8 cellular contexts compared by ENCODE assay signal in the genomic region with DNA sequence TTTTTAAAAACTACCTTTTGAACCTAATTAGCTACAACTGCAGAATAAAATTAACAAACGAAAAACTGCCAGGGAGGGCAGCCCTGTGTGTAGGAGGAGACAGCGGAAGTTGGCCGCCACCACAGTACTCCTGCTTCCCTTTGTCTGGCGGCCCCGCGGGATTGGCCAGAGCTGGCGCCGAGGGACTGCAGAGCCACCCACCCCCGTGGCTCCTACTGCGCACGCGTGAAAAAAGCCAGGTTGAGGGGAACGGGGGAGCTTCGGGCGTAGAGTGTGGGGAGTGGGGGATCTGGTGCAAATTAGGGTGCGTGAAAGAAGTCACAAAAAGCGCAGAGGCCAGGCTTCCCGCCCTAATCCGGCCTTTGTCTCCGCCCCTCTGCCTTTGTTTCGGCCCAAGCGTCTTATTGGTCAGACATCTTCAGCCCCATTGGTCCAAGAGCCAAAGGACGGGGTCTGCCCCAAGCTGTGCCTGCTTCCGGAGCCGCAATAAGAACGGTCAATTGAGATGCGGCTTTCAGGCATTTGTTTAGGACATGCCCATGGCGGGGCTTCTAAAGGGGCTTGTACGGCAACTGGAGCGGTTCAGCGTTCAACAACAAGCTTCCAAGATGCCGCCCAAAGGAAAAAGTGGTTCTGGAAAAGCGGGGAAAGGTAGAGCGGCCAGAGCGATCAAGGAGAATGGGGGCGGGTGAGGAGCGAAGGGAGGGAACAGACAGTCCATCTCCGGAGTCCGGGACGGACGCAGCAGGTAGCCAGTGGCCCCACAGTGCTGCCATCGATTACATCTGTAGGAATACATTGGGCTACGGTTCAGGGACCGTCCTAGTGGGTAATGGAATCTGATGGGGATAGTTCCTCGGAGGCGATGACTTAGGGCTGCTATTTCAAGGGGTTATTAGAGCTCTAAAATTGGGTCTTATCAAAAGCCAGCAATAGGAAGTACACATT. TPM values are rescaled to one million over a fixed set of nuclear protein-coding genes. Genes with fewer than 3 reads are reported as not detected.
DNase-seq lines count a peak whose midpoint lies in the region; ATAC-seq and TF ChIP-seq lines count a peak whose summit lies in the region.

TSS of gene PIN4 (plus strand) at position 580 of the 948 bp plus-strand sequence. CDS start at position 609, 29 bp downstream.

- H2BK20ac ChIP-seq in IMR-90 (ENCODE audit: low read depth, low read length): no peak within 1 kb of the TSS

- BruUV-seq in IMR-90 (replicated peaks; lab: Mats Ljungman, UMichigan) (no TSS peak), OCI-LY7 (replicated peaks; lab: Mats Ljungman, UMichigan) (no TSS peak)

- peak; percentile 57; the same call in 1 of the 2 replicates for TF ChIP-seq POLR2A in IMR-90 (IDR thresholded peaks at IDR 0.05; ENCODE audit: low read depth, low read length)

- H3K27ac ChIP-seq in IMR-90 (ENCODE audit: insufficient read depth, low read length) (peak within 1 kb of the TSS; percentile 72), OCI-LY7 (ENCODE audit: low read depth, low read length, poor library complexity, severe bottlenecking) (peak within 1 kb of the TSS; percentile 89), epithelial cell of prostate (peak within 1 kb of the TSS; percentile 67)

- in situ Hi-C loops in IMR-90 (cut with MboI; ENCODE audit: low sequenced_read_pairs): no loop called here

- DNase-seq in DMS 273 (lab: John Stamatoyannopoulos, UW; ENCODE audit: unreplicated experiment) (peak; percentile 98), IMR-90 (peak; percentile 97), OCI-LY7 (ENCODE audit: low spot score) (peak; percentile 94), activated T-cell treated with anti-CD3 and anti-CD28 coated beads for 24 hours (ENCODE audit: low read depth) (peak; percentile 72), epithelial cell of prostate (ENCODE audit: low read depth, low spot score) (peak; percentile 80), mucosa of descending colon (peak; percentile 91 to 93 (median 92))
- peak; percentile 70 for DNase-seq in stimulated activated CD8-positive, alpha-beta memory T cell treated with anti-CD3 and anti-CD28 coated beads, Interleukin-4, amount 100 ng/mL, for 24 hours (ENCODE audit: low read depth)

- ATAC-seq in GM21529 (IDR thresholded peaks at IDR 0.05; ENCODE audit: unreplicated experiment): peak; percentile 96
- ATAC-seq in IMR-90 (ENCODE audit: low read depth): peak; percentile 98
- peak; percentile 98 for ATAC-seq in mucosa of descending colon

- H4K5ac ChIP-seq in IMR-90 (ENCODE audit: low read depth, low read length): peak within 1 kb of the TSS; percentile 77

- 15% methylated on average over 20 of the region's 46 CpGs; no CpG with 5 or more reads in 1 of the 2 experiments for WGBS in IMR-90 (ENCODE audit: extremely low coverage in 2 of 2, insufficient read length in 1 of 2), 2 experiments

- H3K4me1 ChIP-seq in IMR-90 (ENCODE audit: control insufficient read depth, insufficient read depth, low read length): peaks cover 2% of the 10 kb centered on the region
- peaks cover 22% of the 10 kb centered on the region for H3K4me1 ChIP-seq in OCI-LY7 (ENCODE audit: insufficient read depth, low read length, poor library complexity, severe bottlenecking)
- H3K4me1 ChIP-seq in mucosa of descending colon (ENCODE audit: low read depth): no peaks in the 10 kb centered on the region

- no peak for TF ChIP-seq CTCF in IMR-90 (conservative IDR thresholded peaks at IDR 0.05; ENCODE audit: low read depth, low read length)
- no peak for TF ChIP-seq CTCF in OCI-LY7 (conservative IDR thresholded peaks at IDR 0.05; ENCODE audit: low read length)
- TF ChIP-seq CTCF in mucosa of descending colon (IDR thresholded peaks at IDR 0.05): no peak

- H3K14ac ChIP-seq in IMR-90 (replicated peaks; ENCODE audit: low read depth, low read length): peak within 1 kb of the TSS; percentile 72

- H2AK5ac ChIP-seq in IMR-90 (ENCODE audit: low read depth, low read length): peak within 1 kb of the TSS; percentile 80

- CTCF ChIA-PET in IMR-90 (lab: Yijun Ruan, JAX) (interaction anchor here (0.8 kb wide), 1 partner anchor 60 kb away, joined by 3 read pairs; no protein-coding TSS in a partner anchor), OCI-LY7 (lab: Charles Lee; ENCODE audit: unreplicated experiment) (interaction anchor here (0.6 kb wide), 1 partner anchor 141 kb away, joined by 3 read pairs; no protein-coding TSS in a partner anchor)

- H2BK15ac ChIP-seq in IMR-90 (ENCODE audit: low read depth, low read length): no peak within 1 kb of the TSS

- H3K36me3 ChIP-seq in IMR-90 (ENCODE audit: control insufficient read depth, insufficient read depth, low read length) (no peaks in the 10 kb centered on the region), OCI-LY7 (ENCODE audit: insufficient read depth, low read length) (no peaks in the 10 kb centered on the region), mucosa of descending colon (ENCODE audit: low read depth) (no peaks in the 10 kb centered on the region)

- H2AFZ ChIP-seq in IMR-90 (replicated peaks; ENCODE audit: low read length, poor library complexity): peak within 1 kb of the TSS; percentile 95
- peak within 1 kb of the TSS; percentile 95 for H2AFZ ChIP-seq in OCI-LY7 (ENCODE audit: low read length)

- H2BK5ac ChIP-seq in IMR-90 (ENCODE audit: low read depth, low read length, poor library complexity, severe bottlenecking): peak within 1 kb of the TSS; percentile 70

- H3K23ac ChIP-seq in IMR-90 (ENCODE audit: low read depth, low read length): peak within 1 kb of the TSS; percentile 77; the same call in 1 of the 2 replicates

- peak within 1 kb of the TSS; percentile 6; the same call in 1 of the 2 replicates for H3K18ac ChIP-seq in IMR-90 (ENCODE audit: low read depth, low read length)

- H3K9ac ChIP-seq in IMR-90 (ENCODE audit: low read depth, low read length): peak within 1 kb of the TSS; percentile 86

- intact Hi-C loops in IMR-90 (cut with micrococcal nuclease) (loop anchor here (2.0 kb wide), 1 partner anchor 163 kb away; no protein-coding TSS in a partner anchor), OCI-LY7 (cut with micrococcal nuclease; ENCODE audit: unreplicated experiment) (loop anchor here (2.0 kb wide), 1 partner anchor 57 kb away; the partner anchor contains the start of gene ERCC6L), mucosa of descending colon (cut with DNase I, micrococcal nuclease) (no loop called here)

- peaks cover 7% of the 10 kb centered on the region; the same call in 1 of the 2 replicates for H3K27me3 ChIP-seq in IMR-90 (ENCODE audit: control insufficient read depth, insufficient read depth, low read length)

- no peak for TF ChIP-seq RAD21 in IMR-90 (IDR thresholded peaks at IDR 0.05; ENCODE audit: low read length)

- H3K79me1 ChIP-seq in IMR-90 (ENCODE audit: low read depth in 1 of 2, low read length in 2 of 2): peaks cover 8 to 21% of the 10 kb centered on the region in 2 experiments

- H4K8ac ChIP-seq in IMR-90 (ENCODE audit: low read depth in 2 of 2, low read length in 2 of 2): peak within 1 kb of the TSS; percentile 92 to 93

- peak within 1 kb of the TSS; percentile 65; the same call in 1 of the 2 replicates for H4K91ac ChIP-seq in IMR-90 (ENCODE audit: insufficient read depth, low read depth, low read length)

- H3K9me2 ChIP-seq in OCI-LY7 (ENCODE audit: insufficient read depth, low read length): no peaks in the 10 kb centered on the region

- H3K56ac ChIP-seq in IMR-90 (ENCODE audit: extremely low read depth, insufficient read depth, low read length): peak within 1 kb of the TSS; percentile 81

- peak within 1 kb of the TSS; percentile 74 for H3K4ac ChIP-seq in IMR-90 (ENCODE audit: low read depth, low read length)

- peak within 1 kb of the TSS; percentile 87 for H3K4me3 ChIP-seq in IMR-90 (ENCODE audit: insufficient read depth, low read depth, low read length)
- H3K4me3 ChIP-seq in OCI-LY7 (ENCODE audit: low read depth, low read length, poor library complexity, severe bottlenecking): peak within 1 kb of the TSS; percentile 99
- peak within 1 kb of the TSS; percentile 26 for H3K4me3 ChIP-seq in mucosa of descending colon

- H4K20me1 ChIP-seq in IMR-90 (ENCODE audit: insufficient read depth, low read length) (no peaks in the 10 kb centered on the region), OCI-LY7 (ENCODE audit: insufficient read depth, low read length) (no peaks in the 10 kb centered on the region)

- POLR2A ChIA-PET in IMR-90 (lab: Charles Lee; ENCODE audit: unreplicated experiment) (no interaction called here), OCI-LY7 (lab: Charles Lee) (interaction anchor here (0.6 to 1.4 kb wide), 10 partner anchors 8 to 1612 kb away, joined by 3 to 8 read pairs (median 4); partner anchors contain the start of genes ERCC6L and RPS4X)

- dilution Hi-C loops in IMR-90 (cut with HindIII; ENCODE audit: low sequenced_read_pairs, unreplicated experiment): no loop called here

- H3K9me1 ChIP-seq in IMR-90 (ENCODE audit: insufficient read depth, low read length): peaks cover 5% of the 10 kb centered on the region; the same call in 1 of the 2 replicates

- peak within 1 kb of the TSS; percentile 43 for H2AK9ac ChIP-seq in IMR-90 (replicated peaks; ENCODE audit: low read depth, low read length, poor library complexity)

- peaks cover 20% of the 10 kb centered on the region for H3K79me2 ChIP-seq in OCI-LY7 (ENCODE audit: insufficient read depth, low read depth, low read length)

- H3K9me3 ChIP-seq in IMR-90 (ENCODE audit: control insufficient read depth, insufficient read depth, low read length) (no peaks in the 10 kb centered on the region), OCI-LY7 (ENCODE audit: low read length) (no peaks in the 10 kb centered on the region), mucosa of descending colon (no peaks in the 10 kb centered on the region)

- H2BK120ac ChIP-seq in IMR-90 (ENCODE audit: low read depth, low read length): 0 out of 2 replicates have a peak within 1 kb of the TSS, but pooled peaks have one; percentile 11

- H3K4me2 ChIP-seq in IMR-90 (ENCODE audit: low read depth, low read length): peak within 1 kb of the TSS; percentile 84
- peak within 1 kb of the TSS; percentile 90 for H3K4me2 ChIP-seq in OCI-LY7 (ENCODE audit: low read length)

TF ChIP-seq in IMR-90, 13 proteins besides CTCF, POLR2A, EP300 and RAD21:
- no peak for TF ChIP-seq BHLHE40 (IDR thresholded peaks at IDR 0.05; ENCODE audit: low read depth, low read length)
- TF ChIP-seq RCOR1 (IDR thresholded peaks at IDR 0.05; ENCODE audit: insufficient replicate concordance, low read length): peak; percentile 18
TF ChIP-seq in IMR-90: peak in this region for 1.

RNA-seq across cellular contexts. Expression of gene PIN4, which starts in this region (rescaled TPM):
- total RNA-seq in IMR-90 (2012; rRNA removed) (2.2 and 6.1 TPM in 2 replicates), OCI-LY7 (2022) (14.6 and 16.1 TPM in 2 replicates), mucosa of descending colon (10 to 100 TPM; 10.8 to 11.7 (median 11.3) TPM)
- 18.2 and 20.9 TPM in 2 replicates for polyA plus RNA-seq in IMR-90 (2012; rRNA removed)
- 1.7 and 2.7 TPM in 2 replicates for polyA plus RNA-seq in IMR-90 (2012; cell fraction: cytosol; rRNA removed)
- polyA plus RNA-seq in IMR-90 (2012; cell fraction: nucleus; rRNA removed; ENCODE audit: low replicate concordance): 0.45 and 4.8 TPM in 2 replicates
- total RNA-seq in OCI-LY7 (2014; rRNA removed; shearing (Covaris generic)): 12.3 and 33.6 TPM in 2 replicates

Comparison
In these comparisons a context has a peak if more than half of its experiments do, and no peak if none do; other contexts are left out.
1. Peak in every context shown above with its lines: DNase-seq, ATAC-seq, H3K4me3 ChIP-seq and H3K27ac ChIP-seq.
2. H3K4me3 ChIP-seq: peak in every context shown above with its lines; median percentile 99 in OCI-LY7; 87 in IMR-90; 26 in mucosa of descending colon.
3. intact Hi-C loops: an anchor here in IMR-90 (2.0 kb wide) and OCI-LY7 (2.0 kb wide); none called in mucosa of descending colon.